Comparison of ENCODE assay signal across 5 cellular contexts in the genomic region with DNA sequence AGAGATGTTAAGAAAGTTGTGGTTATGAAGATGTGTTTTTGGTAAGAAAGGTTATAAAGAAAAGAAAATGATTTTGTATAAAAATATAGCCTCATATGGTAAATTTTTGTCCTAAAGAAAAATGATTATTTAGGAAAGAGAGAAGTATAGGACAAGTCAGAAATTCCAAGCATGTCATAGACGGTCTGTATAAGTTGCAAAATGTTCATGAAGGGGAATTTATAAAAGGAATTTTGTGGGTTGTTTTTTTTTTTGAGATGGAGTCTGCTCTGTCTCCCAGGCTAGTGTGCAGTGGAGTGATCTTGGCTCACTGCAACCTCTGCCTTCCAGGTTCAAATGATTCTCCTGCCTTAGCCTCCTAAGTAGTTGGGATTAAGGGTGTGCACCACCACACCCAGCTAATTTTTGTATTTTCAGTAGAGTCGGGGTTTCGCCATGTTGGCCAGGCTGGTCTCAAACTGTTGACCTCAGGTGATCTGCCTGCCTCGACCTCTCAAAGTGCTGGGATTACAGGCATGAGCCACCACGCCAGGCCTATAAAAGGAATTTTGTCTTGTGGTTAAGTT. TPM values are rescaled to one million over a fixed set of nuclear protein-coding genes. Genes with fewer than 3 reads are reported as not detected.
"Had no signal": no experiment of that assay in that cellular context is flagged by ENCODE, and none has a peak within 500 bp of the region (broad histone marks: within the 10 kb centered on the region; RNA-seq: fewer than 3 reads in every experiment).

No MANE protein-coding gene starts in this region.

RNA-seq across cellular contexts. Expression of a gene that starts 53.3 kb away (rescaled TPM):
- total RNA-seq: activated CD8-positive, alpha-beta T cell treated with anti-CD3 and anti-CD28 coated beads, Interleukin-2, amount 10 ng/mL, durations not matched to agents 7 days and 5 days; activated naive CD8-positive, alpha-beta T cell treated with anti-CD3 and anti-CD28 coated beads, Interleukin-2, amount 10 ng/mL, durations not matched to agents 7 days and 5 days; chondrocyte; PC-9; WTC11 had no signal
